Comparison of ENCODE assay signal across 17 cellular contexts in genomic region chr1:186043276-186043675, GRCh38.
DNase-seq lines count a peak whose midpoint lies in the region; ATAC-seq, FAIRE-seq and TF ChIP-seq lines count a peak whose summit lies in the region.
"Had no signal": no experiment of that assay in that cellular context is flagged by ENCODE, and none has a peak within 500 bp of the region (broad histone marks: within the 10 kb centered on the region; RNA-seq: fewer than 3 reads in every experiment).

No MANE protein-coding gene starts in this region.

- H3F3A ChIP-seq in neural progenitor cell (ENCODE audit: low read depth) = no peaks in the 10 kb centered on the region

- H3K4me3 Mint-ChIP-seq in astrocyte (ENCODE audit: unreplicated experiment) = no peak overlapping the region
- H3K4me3 Mint-ChIP-seq in neural progenitor cell = no peak overlapping the region
- H3K4me3 Mint-ChIP-seq: CD4-positive, CD25-positive, alpha-beta regulatory T cell; CD8-positive, alpha-beta memory T cell; H9; IgD-negative memory B cell had no signal

- H3K27me3 Mint-ChIP-seq in astrocyte (ENCODE audit: low read depth, unreplicated experiment) (no peaks in the 10 kb centered on the region), neural progenitor cell (ENCODE audit: insufficient read depth, low read depth) (no peaks in the 10 kb centered on the region)
- H3K27me3 Mint-ChIP-seq: CD4-positive, CD25-positive, alpha-beta regulatory T cell; CD8-positive, alpha-beta memory T cell; IgD-negative memory B cell had no signal

- H3K36me3 ChIP-seq in SJCRH30 = peaks cover 17% of the 10 kb centered on the region; the same call in 1 of the 2 replicates
- no peaks in the 10 kb centered on the region for H3K36me3 ChIP-seq in astrocyte (ENCODE audit: insufficient read depth, low read length)
- no peaks in the 10 kb centered on the region for H3K36me3 ChIP-seq in neural progenitor cell
- H3K36me3 ChIP-seq in effector memory CD4-positive, alpha-beta T cell (ENCODE audit: control insufficient read depth, insufficient read depth, low read length) = no peaks in the 10 kb centered on the region
- H3K36me3 ChIP-seq: BE2C had no signal

- peaks cover 15% of the 10 kb centered on the region for H3K36me3 Mint-ChIP-seq in astrocyte (ENCODE audit: low read depth, unreplicated experiment)
- no peaks in the 10 kb centered on the region for H3K36me3 Mint-ChIP-seq in neural progenitor cell
- H3K36me3 Mint-ChIP-seq: CD8-positive, alpha-beta memory T cell; IgD-negative memory B cell had no signal

- H4K20me1 ChIP-seq in astrocyte (ENCODE audit: insufficient read depth, low read length) (no peaks in the 10 kb centered on the region), neural progenitor cell (ENCODE audit: low read depth) (no peaks in the 10 kb centered on the region)

- H3K4me1 ChIP-seq in SJCRH30 (peaks cover 9% of the 10 kb centered on the region; the same call in 1 of the 2 replicates), astrocyte (ENCODE audit: insufficient read depth, low read length) (no peaks in the 10 kb centered on the region), neural progenitor cell (no peaks in the 10 kb centered on the region)
- H3K4me1 ChIP-seq in effector memory CD4-positive, alpha-beta T cell (ENCODE audit: control insufficient read depth, insufficient read depth, low read length, poor library complexity, severe bottlenecking) = no peaks in the 10 kb centered on the region
- H3K4me1 ChIP-seq: BE2C, Caco-2 had no signal

- H3K4me3 ChIP-seq in SJCRH30 (no peak overlapping the region), astrocyte (ENCODE audit: insufficient read depth, low read depth, low read length) (no peak overlapping the region), neural progenitor cell (no peak overlapping the region)
- no peak overlapping the region for H3K4me3 ChIP-seq in effector memory CD4-positive, alpha-beta T cell (ENCODE audit: insufficient read depth, low read depth, low read length, poor library complexity, severe bottlenecking)

- DNase-seq in SJCRH30 (peak in 1 of 2 experiments; percentile 2), astrocyte (ENCODE audit: low read depth) (no peak), neural progenitor cell (ENCODE audit: low spot score) (no peak)
- no peak for DNase-seq in effector memory CD4-positive, alpha-beta T cell
- DNase-seq in effector CD4-positive, alpha-beta T cell = no peak
- DNase-seq: BE2C; C1 segment of cervical spinal cord; Caco-2; CD4-positive, CD25-positive, alpha-beta regulatory T cell; CD8-positive, alpha-beta memory T cell; H9 had no signal

- H3K4me1 Mint-ChIP-seq in astrocyte (ENCODE audit: low read depth, unreplicated experiment) (no peaks in the 10 kb centered on the region), neural progenitor cell (no peaks in the 10 kb centered on the region)
- H3K4me1 Mint-ChIP-seq: CD4-positive, CD25-positive, alpha-beta regulatory T cell; CD8-positive, alpha-beta memory T cell; H9; IgD-negative memory B cell had no signal

- H3K27ac ChIP-seq in SJCRH30 (peak overlapping the region; percentile 63), astrocyte (ENCODE audit: low read depth, low read length) (no peak overlapping the region), neural progenitor cell (no peak overlapping the region)
- no peak overlapping the region for H3K27ac ChIP-seq in effector memory CD4-positive, alpha-beta T cell (ENCODE audit: insufficient read depth, low read length, poor library complexity, severe bottlenecking)

- ATAC-seq in GM18873 (IDR thresholded peaks at IDR 0.05; ENCODE audit: low FRiP score, unreplicated experiment) = no peak
- ATAC-seq: HepG2 had no signal

- no peaks in the 10 kb centered on the region for H3K9me3 ChIP-seq in SJCRH30 (replicated peaks)
- H3K9me3 ChIP-seq in astrocyte (ENCODE audit: insufficient read depth, low read depth, low read length) = no peaks in the 10 kb centered on the region
- H3K9me3 ChIP-seq in neural progenitor cell (ENCODE audit: low read depth) = no peaks in the 10 kb centered on the region
- H3K9me3 ChIP-seq in effector memory CD4-positive, alpha-beta T cell (ENCODE audit: control insufficient read depth, low read length) = no peaks in the 10 kb centered on the region
- H3K9me3 ChIP-seq: BE2C, Caco-2 had no signal

- peak; percentile 26 for FAIRE-seq in astrocyte (lab: Jason Lieb, UNC)
- FAIRE-seq: G401.6, GM12891, H1, HepG2 had no signal

- H3K27me3 ChIP-seq in SJCRH30 (no peaks in the 10 kb centered on the region), astrocyte (ENCODE audit: insufficient read depth, low read length) (no peaks in the 10 kb centered on the region), neural progenitor cell (no peaks in the 10 kb centered on the region)
- no peaks in the 10 kb centered on the region for H3K27me3 ChIP-seq in effector memory CD4-positive, alpha-beta T cell (replicated peaks; ENCODE audit: control insufficient read depth, insufficient read depth, low read length, poor library complexity, severe bottlenecking)

- TF ChIP-seq CTCF in astrocyte (IDR thresholded peaks at IDR 0.05; ENCODE audit: insufficient read depth, low read depth, low read length) (no peak), neural progenitor cell (IDR thresholded peaks at IDR 0.05) (no peak)

- H3K9ac ChIP-seq in astrocyte (ENCODE audit: low read length) = no peak overlapping the region
- peak overlapping the region; percentile 15 for H3K9ac ChIP-seq in neural progenitor cell

- H3K9me3 Mint-ChIP-seq in astrocyte (ENCODE audit: unreplicated experiment) (no peaks in the 10 kb centered on the region), neural progenitor cell (no peaks in the 10 kb centered on the region)
- H3K9me3 Mint-ChIP-seq: CD4-positive, CD25-positive, alpha-beta regulatory T cell; CD8-positive, alpha-beta memory T cell; H9 had no signal

- H3K79me2 ChIP-seq in astrocyte (ENCODE audit: insufficient read depth, low read length) (no peaks in the 10 kb centered on the region), neural progenitor cell (ENCODE audit: low read depth) (no peaks in the 10 kb centered on the region)

- no peak overlapping the region for H3K27ac Mint-ChIP-seq in astrocyte (ENCODE audit: unreplicated experiment)
- H3K27ac Mint-ChIP-seq in neural progenitor cell = no peak overlapping the region
- H3K27ac Mint-ChIP-seq: CD4-positive, CD25-positive, alpha-beta regulatory T cell; CD8-positive, alpha-beta memory T cell; H9; IgD-negative memory B cell had no signal

- H3K4me2 ChIP-seq in astrocyte (ENCODE audit: low read length) (no peak overlapping the region), neural progenitor cell (no peak overlapping the region)

- H2AFZ ChIP-seq in astrocyte (ENCODE audit: low read depth, low read length) (no peak overlapping the region), neural progenitor cell (replicated peaks) (no peak overlapping the region)
